21 cellular contexts compared by ENCODE assay signal in genomic region chr13:88085036-88085435, GRCh38.
"Had no signal": no experiment of that assay in that cellular context is flagged by ENCODE, and none has a peak within 500 bp of the region (broad histone marks: within the 10 kb centered on the region; RNA-seq: fewer than 3 reads in every experiment).

No MANE protein-coding gene starts in this region.

- H3K9me3 Mint-ChIP-seq: stimulated activated naive CD8-positive, alpha-beta T cell treated with anti-CD3 and anti-CD28 coated beads, Interleukin-15, amount 100 ng/mL, for 72 hours had no signal

- H3K27me3 ChIP-seq: ascending aorta, neutrophil, pancreas, suprapubic skin, transverse colon, uterus had no signal

- H3K4me1 Mint-ChIP-seq: stimulated activated naive CD8-positive, alpha-beta T cell treated with anti-CD3 and anti-CD28 coated beads, Interleukin-15, amount 100 ng/mL, for 72 hours had no signal

- H3K36me3 Mint-ChIP-seq: natural killer cell treated with Interleukin-12 subunit alpha and Interleukin-12 subunit beta and Interleukin-15 and Interleukin-18, amount 100 ng/mL, for 72 hours had no signal

- H3K9me3 ChIP-seq: ascending aorta, neutrophil, pancreas, suprapubic skin, transverse colon, uterus had no signal

- H3K4me1 ChIP-seq: ascending aorta, pancreas, suprapubic skin, transverse colon, uterus had no signal

- H3K36me3 ChIP-seq: ascending aorta, neutrophil, pancreas, suprapubic skin, transverse colon, uterus had no signal

- H3K27ac ChIP-seq: ascending aorta, coronary artery, neutrophil, pancreas, suprapubic skin, transverse colon, uterus had no signal

- DNase-seq: activated CD8-positive, alpha-beta memory T cell treated with anti-CD3 and anti-CD28 coated beads for 24 hours; activated CD8-positive, alpha-beta memory T cell treated with anti-CD3 and anti-CD28 coated beads, Interleukin-2, amount 50 U/mL, for 48 hours; activated effector memory CD4-positive, alpha-beta T cell treated with anti-CD3 and anti-CD28 coated beads, Interleukin-2, amount 50 U/mL, for 16 hours; activated naive CD4-positive, alpha-beta T cell treated with anti-CD3 and anti-CD28 coated beads, Interleukin-2, amount 50 U/mL, for 16 hours; activated T-cell treated with anti-CD3 and anti-CD28 coated beads, Interleukin-2, amount 50 U/mL, for 48 hours; left cardiac atrium; pancreas; stimulated activated CD4-positive, alpha-beta T cell treated with anti-CD3 and anti-CD28 coated beads, Interleukin-4, amount 100 ng/mL, for 1 hour; stimulated activated naive CD8-positive, alpha-beta T cell treated with anti-CD3 and anti-CD28 coated beads, Interleukin-15, amount 100 ng/mL, for 72 hours; transverse colon; uterus had no signal

- ATAC-seq: activated CD4-positive, CD25-positive, alpha-beta regulatory T cell treated with anti-CD3 and anti-CD28 coated beads, Interleukin-2, amount 50 U/mL, for 24 hours; esophagus mucosa; left cardiac atrium; natural killer cell treated with Interleukin-12 subunit alpha and Interleukin-12 subunit beta and Interleukin-15 and Interleukin-18, amount 100 ng/mL, for 72 hours; pancreas; sciatic nerve; stimulated activated naive CD8-positive, alpha-beta T cell treated with anti-CD3 and anti-CD28 coated beads, Interleukin-15, amount 100 ng/mL, for 72 hours had no signal

- H3K4me3 ChIP-seq: ascending aorta, coronary artery, pancreas, smooth muscle cell, suprapubic skin, transverse colon, uterus had no signal

- H3K4me2 ChIP-seq: smooth muscle cell had no signal

- FAIRE-seq: endometrium had no signal

- H3K4me3 Mint-ChIP-seq: natural killer cell treated with Interleukin-12 subunit alpha and Interleukin-12 subunit beta and Interleukin-15 and Interleukin-18, amount 100 ng/mL, for 72 hours; stimulated activated naive CD8-positive, alpha-beta T cell treated with anti-CD3 and anti-CD28 coated beads, Interleukin-15, amount 100 ng/mL, for 72 hours had no signal

- H3K27me3 Mint-ChIP-seq: natural killer cell treated with Interleukin-12 subunit alpha and Interleukin-12 subunit beta and Interleukin-15 and Interleukin-18, amount 100 ng/mL, for 72 hours; stimulated activated naive CD8-positive, alpha-beta T cell treated with anti-CD3 and anti-CD28 coated beads, Interleukin-15, amount 100 ng/mL, for 72 hours had no signal

- H3K27ac Mint-ChIP-seq: natural killer cell treated with Interleukin-12 subunit alpha and Interleukin-12 subunit beta and Interleukin-15 and Interleukin-18, amount 100 ng/mL, for 72 hours had no signal
